Comparison of ENCODE assay signal across 17 cellular contexts in the genomic region with DNA sequence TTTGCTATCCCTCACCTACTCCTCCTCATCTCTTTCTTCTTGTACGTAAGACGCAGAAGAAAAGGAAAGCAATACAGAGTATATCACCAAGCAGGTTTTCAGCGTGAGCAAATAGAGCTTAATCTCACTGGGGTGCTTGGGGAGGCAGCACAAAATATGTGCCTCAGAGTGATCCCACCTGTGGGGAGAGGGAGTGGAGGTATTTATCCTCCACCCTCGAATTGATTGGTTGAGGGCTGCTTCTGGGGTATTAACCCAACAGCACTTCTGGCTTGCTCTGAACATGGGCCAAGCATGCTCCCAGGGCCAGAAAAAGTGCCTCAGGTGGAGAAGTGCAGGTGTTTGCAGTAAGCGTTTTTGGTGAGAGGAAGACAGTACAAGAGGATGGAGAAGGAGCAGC.
DNase-seq lines count a peak whose midpoint lies in the region; ATAC-seq and TF ChIP-seq lines count a peak whose summit lies in the region.
"Had no signal": no experiment of that assay in that cellular context is flagged by ENCODE, and none has a peak within 500 bp of the region (broad histone marks: within the 10 kb centered on the region; RNA-seq: fewer than 3 reads in every experiment).

No MANE protein-coding gene starts in this region.

- peaks cover 7% of the 10 kb centered on the region for H3K4me1 Mint-ChIP-seq in progenitor cell of endocrine pancreas (ENCODE audit: low read depth)

- ATAC-seq in HG03139 (IDR thresholded peaks at IDR 0.05; ENCODE audit: unreplicated experiment): no peak
- no peak for ATAC-seq in GM19463 (IDR thresholded peaks at IDR 0.05; ENCODE audit: unreplicated experiment)

- no peaks in the 10 kb centered on the region for H3K36me3 ChIP-seq in HEK293 (ENCODE audit: control insufficient read depth in 2 of 2, insufficient read depth in 1 of 2, low read length in 2 of 2)
- H3K36me3 ChIP-seq: HAP-1 had no signal

- TF ChIP-seq CTCF in HEK293 (tag by site-specific recombination; IDR thresholded peaks at IDR 0.05): no peak
- no peak for TF ChIP-seq CTCF in progenitor cell of endocrine pancreas (IDR thresholded peaks at IDR 0.05; ENCODE audit: unreplicated experiment)

- CTCF ChIA-PET in HEK293 (lab: Yijun Ruan, JAX): interaction anchor here (0.7 to 0.9 kb wide), 2 partner anchors 11 to 13 kb away, joined by 3 read pairs; no protein-coding TSS in a partner anchor

- H3K4me3 Mint-ChIP-seq in progenitor cell of endocrine pancreas (ENCODE audit: low read depth): no peak overlapping the region
- H3K4me3 Mint-ChIP-seq: CD4-positive, alpha-beta T cell; IgD-negative memory B cell had no signal

- H3K4me3 ChIP-seq in HEK293 (ENCODE audit: low read depth, low read length): no peak overlapping the region
- H3K4me3 ChIP-seq: HAP-1 had no signal

- DNase-seq in NCI-H69 (lab: John Stamatoyannopoulos, UW) (peak; percentile 18), ecto neural progenitor cell (ENCODE audit: low spot score) (peak; percentile 22), progenitor cell of endocrine pancreas (ENCODE audit: low spot score, unreplicated experiment) (no peak), OCI-M1 (lab: John Stamatoyannopoulos, UW) (no peak)
- DNase-seq: AML-193; Caco-2; CD4-positive, alpha-beta T cell; DMS79; GDM1; KBM-7 had no signal

- no peaks in the 10 kb centered on the region for H3K4me1 ChIP-seq in HEK293 (ENCODE audit: control insufficient read depth, insufficient read depth, low read length)
- H3K4me1 ChIP-seq: HAP-1 had no signal

- H3K27me3 Mint-ChIP-seq in progenitor cell of endocrine pancreas: no peaks in the 10 kb centered on the region

- no peaks in the 10 kb centered on the region for H3K9me3 Mint-ChIP-seq in progenitor cell of endocrine pancreas (ENCODE audit: low read depth)
- H3K9me3 Mint-ChIP-seq: CD4-positive, alpha-beta T cell; IgD-negative memory B cell had no signal

- POLR2A ChIA-PET in HEK293 (lab: Yijun Ruan, JAX): no interaction called here

- H3K27ac ChIP-seq in HEK293 (ENCODE audit: extremely low read depth, low read depth, low read length): no peak overlapping the region
- H3K27ac ChIP-seq: C4-2B, HL-60 had no signal

- H3K9me3 ChIP-seq in HEK293 (ENCODE audit: control insufficient read depth, insufficient read depth, low read depth, low read length): no peaks in the 10 kb centered on the region
- H3K9me3 ChIP-seq: HAP-1 had no signal

- H3K36me3 Mint-ChIP-seq in progenitor cell of endocrine pancreas (ENCODE audit: insufficient read depth): no peaks in the 10 kb centered on the region
- H3K36me3 Mint-ChIP-seq: IgD-negative memory B cell had no signal

- peak overlapping the region; percentile 53 for H3K27ac Mint-ChIP-seq in progenitor cell of endocrine pancreas
- H3K27ac Mint-ChIP-seq: CD4-positive, alpha-beta T cell; IgD-negative memory B cell had no signal

TF ChIP-seq in HEK293, 187 proteins besides CTCF, POLR2A, EP300 and RAD21:
- TF ChIP-seq ZNF830 (tag by site-specific recombination; IDR thresholded peaks at IDR 0.05; ENCODE audit: low read depth) (no peak), ZNF2 (tag by site-specific recombination; IDR thresholded peaks at IDR 0.05) (no peak), ZFP37 (tag by site-specific recombination; IDR thresholded peaks at IDR 0.05) (no peak), ZNF776 (tag by site-specific recombination; IDR thresholded peaks at IDR 0.05; ENCODE audit: borderline replicate concordance) (no peak), GLI4 (tag by site-specific recombination; IDR thresholded peaks at IDR 0.05) (no peak), SETDB1 (IDR thresholded peaks at IDR 0.05; ENCODE audit: insufficient read length, low read length) (peak; percentile 20), ZNF169 (tag by site-specific recombination; IDR thresholded peaks at IDR 0.05) (no peak), ZNF37A (tag by site-specific recombination; IDR thresholded peaks at IDR 0.05) (peak; percentile 98), ZBTB44 (tag by site-specific recombination; IDR thresholded peaks at IDR 0.05) (no peak), ZXDB (tag by site-specific recombination; IDR thresholded peaks at IDR 0.05) (no peak)
- TF ChIP-seq, protein P1, sequence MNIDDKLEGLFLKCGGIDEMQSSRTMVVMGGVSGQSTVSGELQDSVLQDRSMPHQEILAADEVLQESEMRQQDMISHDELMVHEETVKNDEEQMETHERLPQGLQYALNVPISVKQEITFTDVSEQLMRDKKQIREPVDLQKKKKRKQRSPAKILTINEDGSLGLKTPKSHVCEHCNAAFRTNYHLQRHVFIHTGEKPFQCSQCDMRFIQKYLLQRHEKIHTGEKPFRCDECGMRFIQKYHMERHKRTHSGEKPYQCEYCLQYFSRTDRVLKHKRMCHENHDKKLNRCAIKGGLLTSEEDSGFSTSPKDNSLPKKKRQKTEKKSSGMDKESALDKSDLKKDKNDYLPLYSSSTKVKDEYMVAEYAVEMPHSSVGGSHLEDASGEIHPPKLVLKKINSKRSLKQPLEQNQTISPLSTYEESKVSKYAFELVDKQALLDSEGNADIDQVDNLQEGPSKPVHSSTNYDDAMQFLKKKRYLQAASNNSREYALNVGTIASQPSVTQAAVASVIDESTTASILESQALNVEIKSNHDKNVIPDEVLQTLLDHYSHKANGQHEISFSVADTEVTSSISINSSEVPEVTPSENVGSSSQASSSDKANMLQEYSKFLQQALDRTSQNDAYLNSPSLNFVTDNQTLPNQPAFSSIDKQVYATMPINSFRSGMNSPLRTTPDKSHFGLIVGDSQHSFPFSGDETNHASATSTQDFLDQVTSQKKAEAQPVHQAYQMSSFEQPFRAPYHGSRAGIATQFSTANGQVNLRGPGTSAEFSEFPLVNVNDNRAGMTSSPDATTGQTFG (tag by site-specific recombination; IDR thresholded peaks at IDR 0.05; ENCODE audit: borderline replicate concordance): no peak

Comparison
In these comparisons a context has a peak if more than half of its experiments do, and no peak if none do; other contexts are left out.
1. DNase-seq: peak in NCI-H69 (single experiment) and ecto neural progenitor cell (single experiment); none in progenitor cell of endocrine pancreas (single experiment) and OCI-M1 (single experiment).